2 cellular contexts compared by ENCODE assay signal in the genomic region with DNA sequence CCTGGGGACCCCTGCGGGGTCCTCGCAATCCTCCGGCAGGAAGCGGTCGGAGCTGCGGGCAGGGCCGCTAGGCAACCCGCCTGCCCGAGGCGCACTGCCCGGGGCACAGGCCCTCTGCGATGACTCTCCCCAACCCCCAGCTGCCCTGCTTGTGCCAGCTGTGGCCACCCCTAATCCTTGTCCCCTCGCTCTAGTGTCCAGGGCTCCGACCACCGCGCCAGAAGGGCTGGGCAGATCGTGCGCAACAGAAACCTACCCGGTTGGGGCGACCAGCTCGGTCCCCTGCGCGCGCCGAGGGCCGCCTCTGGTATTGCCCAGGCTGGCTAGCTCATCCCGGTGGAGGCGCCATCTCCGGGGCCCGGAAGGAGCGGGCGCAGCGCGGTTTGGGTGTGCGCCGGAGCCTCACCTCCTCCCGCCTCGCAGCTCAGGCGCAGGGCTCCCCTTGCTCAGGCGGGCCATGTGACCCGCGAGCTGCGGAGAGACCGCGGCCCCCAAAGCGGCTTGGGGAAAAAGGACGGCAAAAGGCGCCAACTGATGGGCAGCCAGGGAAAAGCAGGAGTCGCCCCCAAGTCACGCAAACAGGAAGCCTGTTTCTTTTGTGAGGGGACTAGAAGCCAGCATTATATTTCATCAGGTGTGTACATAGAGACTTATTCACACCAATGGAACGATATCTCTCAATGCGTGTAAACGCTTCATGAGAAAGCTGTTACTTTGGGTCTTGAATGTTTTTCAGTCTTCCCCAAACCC.
TF ChIP-seq lines count a peak whose summit lies in the region.

No MANE protein-coding gene starts in this region.

TF ChIP-seq in H1, 55 proteins besides CTCF, POLR2A, EP300 and RAD21 (continued from another document):
- no peak for TF ChIP-seq SAP30 (IDR thresholded peaks at IDR 0.05; ENCODE audit: insufficient read depth, insufficient replicate concordance, low read length)
- TF ChIP-seq SP4 (IDR thresholded peaks at IDR 0.05; ENCODE audit: low read length) = no peak
- TF ChIP-seq KDM4A (IDR thresholded peaks at IDR 0.05; ENCODE audit: low read depth, low read length, severe bottlenecking) = peak; percentile 67
- TF ChIP-seq ASH2L (IDR thresholded peaks at IDR 0.05; ENCODE audit: low read length) = peak; percentile 82
- peak; percentile 72 for TF ChIP-seq PHF8 (conservative IDR thresholded peaks at IDR 0.05; ENCODE audit: low read depth, low read length)
- TF ChIP-seq CREB1 (IDR thresholded peaks at IDR 0.05) = peak; percentile 42; the same call in 1 of the 2 replicates
- TF ChIP-seq, protein P1, sequence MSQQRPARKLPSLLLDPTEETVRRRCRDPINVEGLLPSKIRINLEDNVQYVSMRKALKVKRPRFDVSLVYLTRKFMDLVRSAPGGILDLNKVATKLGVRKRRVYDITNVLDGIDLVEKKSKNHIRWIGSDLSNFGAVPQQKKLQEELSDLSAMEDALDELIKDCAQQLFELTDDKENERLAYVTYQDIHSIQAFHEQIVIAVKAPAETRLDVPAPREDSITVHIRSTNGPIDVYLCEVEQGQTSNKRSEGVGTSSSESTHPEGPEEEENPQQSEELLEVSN (IDR thresholded peaks at IDR 0.05) = peak; percentile 93
- TF ChIP-seq, protein P2, sequence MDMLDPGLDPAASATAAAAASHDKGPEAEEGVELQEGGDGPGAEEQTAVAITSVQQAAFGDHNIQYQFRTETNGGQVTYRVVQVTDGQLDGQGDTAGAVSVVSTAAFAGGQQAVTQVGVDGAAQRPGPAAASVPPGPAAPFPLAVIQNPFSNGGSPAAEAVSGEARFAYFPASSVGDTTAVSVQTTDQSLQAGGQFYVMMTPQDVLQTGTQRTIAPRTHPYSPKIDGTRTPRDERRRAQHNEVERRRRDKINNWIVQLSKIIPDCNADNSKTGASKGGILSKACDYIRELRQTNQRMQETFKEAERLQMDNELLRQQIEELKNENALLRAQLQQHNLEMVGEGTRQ (IDR thresholded peaks at IDR 0.05; ENCODE audit: low read length) = peak; percentile 83
- TF ChIP-seq CHD2 (IDR thresholded peaks at IDR 0.05; ENCODE audit: low read length) = no peak
- no peak for TF ChIP-seq SP1 (IDR thresholded peaks at IDR 0.05; ENCODE audit: low read depth, low read length)
TF ChIP-seq in H1: peak in this region for 17.

TF ChIP-seq in HepG2, 621 proteins besides CTCF, POLR2A, EP300 and RAD21 (continued from another document):
- TF ChIP-seq, protein P3, sequence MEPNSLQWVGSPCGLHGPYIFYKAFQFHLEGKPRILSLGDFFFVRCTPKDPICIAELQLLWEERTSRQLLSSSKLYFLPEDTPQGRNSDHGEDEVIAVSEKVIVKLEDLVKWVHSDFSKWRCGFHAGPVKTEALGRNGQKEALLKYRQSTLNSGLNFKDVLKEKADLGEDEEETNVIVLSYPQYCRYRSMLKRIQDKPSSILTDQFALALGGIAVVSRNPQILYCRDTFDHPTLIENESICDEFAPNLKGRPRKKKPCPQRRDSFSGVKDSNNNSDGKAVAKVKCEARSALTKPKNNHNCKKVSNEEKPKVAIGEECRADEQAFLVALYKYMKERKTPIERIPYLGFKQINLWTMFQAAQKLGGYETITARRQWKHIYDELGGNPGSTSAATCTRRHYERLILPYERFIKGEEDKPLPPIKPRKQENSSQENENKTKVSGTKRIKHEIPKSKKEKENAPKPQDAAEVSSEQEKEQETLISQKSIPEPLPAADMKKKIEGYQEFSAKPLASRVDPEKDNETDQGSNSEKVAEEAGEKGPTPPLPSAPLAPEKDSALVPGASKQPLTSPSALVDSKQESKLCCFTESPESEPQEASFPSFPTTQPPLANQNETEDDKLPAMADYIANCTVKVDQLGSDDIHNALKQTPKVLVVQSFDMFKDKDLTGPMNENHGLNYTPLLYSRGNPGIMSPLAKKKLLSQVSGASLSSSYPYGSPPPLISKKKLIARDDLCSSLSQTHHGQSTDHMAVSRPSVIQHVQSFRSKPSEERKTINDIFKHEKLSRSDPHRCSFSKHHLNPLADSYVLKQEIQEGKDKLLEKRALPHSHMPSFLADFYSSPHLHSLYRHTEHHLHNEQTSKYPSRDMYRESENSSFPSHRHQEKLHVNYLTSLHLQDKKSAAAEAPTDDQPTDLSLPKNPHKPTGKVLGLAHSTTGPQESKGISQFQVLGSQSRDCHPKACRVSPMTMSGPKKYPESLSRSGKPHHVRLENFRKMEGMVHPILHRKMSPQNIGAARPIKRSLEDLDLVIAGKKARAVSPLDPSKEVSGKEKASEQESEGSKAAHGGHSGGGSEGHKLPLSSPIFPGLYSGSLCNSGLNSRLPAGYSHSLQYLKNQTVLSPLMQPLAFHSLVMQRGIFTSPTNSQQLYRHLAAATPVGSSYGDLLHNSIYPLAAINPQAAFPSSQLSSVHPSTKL (CRISPR knock-in tag; IDR thresholded peaks at IDR 0.05) = no peak
- no peak for TF ChIP-seq U2AF2 (IDR thresholded peaks at IDR 0.05; ENCODE audit: low read depth, low read length)
- no peak for TF ChIP-seq PHF8 (CRISPR knock-in tag; IDR thresholded peaks at IDR 0.05)
- no peak for TF ChIP-seq ARNTL (CRISPR knock-in tag; IDR thresholded peaks at IDR 0.05)
- no peak for TF ChIP-seq ZMYM3 (CRISPR knock-in tag; IDR thresholded peaks at IDR 0.05)
- TF ChIP-seq, protein P4, sequence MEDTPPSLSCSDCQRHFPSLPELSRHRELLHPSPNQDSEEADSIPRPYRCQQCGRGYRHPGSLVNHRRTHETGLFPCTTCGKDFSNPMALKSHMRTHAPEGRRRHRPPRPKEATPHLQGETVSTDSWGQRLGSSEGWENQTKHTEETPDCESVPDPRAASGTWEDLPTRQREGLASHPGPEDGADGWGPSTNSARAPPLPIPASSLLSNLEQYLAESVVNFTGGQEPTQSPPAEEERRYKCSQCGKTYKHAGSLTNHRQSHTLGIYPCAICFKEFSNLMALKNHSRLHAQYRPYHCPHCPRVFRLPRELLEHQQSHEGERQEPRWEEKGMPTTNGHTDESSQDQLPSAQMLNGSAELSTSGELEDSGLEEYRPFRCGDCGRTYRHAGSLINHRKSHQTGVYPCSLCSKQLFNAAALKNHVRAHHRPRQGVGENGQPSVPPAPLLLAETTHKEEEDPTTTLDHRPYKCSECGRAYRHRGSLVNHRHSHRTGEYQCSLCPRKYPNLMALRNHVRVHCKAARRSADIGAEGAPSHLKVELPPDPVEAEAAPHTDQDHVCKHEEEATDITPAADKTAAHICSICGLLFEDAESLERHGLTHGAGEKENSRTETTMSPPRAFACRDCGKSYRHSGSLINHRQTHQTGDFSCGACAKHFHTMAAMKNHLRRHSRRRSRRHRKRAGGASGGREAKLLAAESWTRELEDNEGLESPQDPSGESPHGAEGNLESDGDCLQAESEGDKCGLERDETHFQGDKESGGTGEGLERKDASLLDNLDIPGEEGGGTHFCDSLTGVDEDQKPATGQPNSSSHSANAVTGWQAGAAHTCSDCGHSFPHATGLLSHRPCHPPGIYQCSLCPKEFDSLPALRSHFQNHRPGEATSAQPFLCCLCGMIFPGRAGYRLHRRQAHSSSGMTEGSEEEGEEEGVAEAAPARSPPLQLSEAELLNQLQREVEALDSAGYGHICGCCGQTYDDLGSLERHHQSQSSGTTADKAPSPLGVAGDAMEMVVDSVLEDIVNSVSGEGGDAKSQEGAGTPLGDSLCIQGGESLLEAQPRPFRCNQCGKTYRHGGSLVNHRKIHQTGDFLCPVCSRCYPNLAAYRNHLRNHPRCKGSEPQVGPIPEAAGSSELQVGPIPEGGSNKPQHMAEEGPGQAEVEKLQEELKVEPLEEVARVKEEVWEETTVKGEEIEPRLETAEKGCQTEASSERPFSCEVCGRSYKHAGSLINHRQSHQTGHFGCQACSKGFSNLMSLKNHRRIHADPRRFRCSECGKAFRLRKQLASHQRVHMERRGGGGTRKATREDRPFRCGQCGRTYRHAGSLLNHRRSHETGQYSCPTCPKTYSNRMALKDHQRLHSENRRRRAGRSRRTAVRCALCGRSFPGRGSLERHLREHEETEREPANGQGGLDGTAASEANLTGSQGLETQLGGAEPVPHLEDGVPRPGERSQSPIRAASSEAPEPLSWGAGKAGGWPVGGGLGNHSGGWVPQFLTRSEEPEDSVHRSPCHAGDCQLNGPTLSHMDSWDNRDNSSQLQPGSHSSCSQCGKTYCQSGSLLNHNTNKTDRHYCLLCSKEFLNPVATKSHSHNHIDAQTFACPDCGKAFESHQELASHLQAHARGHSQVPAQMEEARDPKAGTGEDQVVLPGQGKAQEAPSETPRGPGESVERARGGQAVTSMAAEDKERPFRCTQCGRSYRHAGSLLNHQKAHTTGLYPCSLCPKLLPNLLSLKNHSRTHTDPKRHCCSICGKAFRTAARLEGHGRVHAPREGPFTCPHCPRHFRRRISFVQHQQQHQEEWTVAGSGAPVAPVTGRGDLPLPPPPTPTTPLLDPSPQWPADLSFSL (CRISPR knock-in tag; IDR thresholded peaks at IDR 0.05) = no peak
- no peak for TF ChIP-seq FOXP1 (IDR thresholded peaks at IDR 0.05)
- TF ChIP-seq FOXP1 (CRISPR knock-in tag; IDR thresholded peaks at IDR 0.05) = no peak
- no peak for TF ChIP-seq SP2 (CRISPR knock-in tag; IDR thresholded peaks at IDR 0.05)
- TF ChIP-seq NFKBIZ (CRISPR knock-in tag; IDR thresholded peaks at IDR 0.05) = no peak
- no peak for TF ChIP-seq ZKSCAN8 (CRISPR knock-in tag; IDR thresholded peaks at IDR 0.05; ENCODE audit: borderline replicate concordance)
